ENCODE assay signal across 18 cellular contexts in the genomic region with DNA sequence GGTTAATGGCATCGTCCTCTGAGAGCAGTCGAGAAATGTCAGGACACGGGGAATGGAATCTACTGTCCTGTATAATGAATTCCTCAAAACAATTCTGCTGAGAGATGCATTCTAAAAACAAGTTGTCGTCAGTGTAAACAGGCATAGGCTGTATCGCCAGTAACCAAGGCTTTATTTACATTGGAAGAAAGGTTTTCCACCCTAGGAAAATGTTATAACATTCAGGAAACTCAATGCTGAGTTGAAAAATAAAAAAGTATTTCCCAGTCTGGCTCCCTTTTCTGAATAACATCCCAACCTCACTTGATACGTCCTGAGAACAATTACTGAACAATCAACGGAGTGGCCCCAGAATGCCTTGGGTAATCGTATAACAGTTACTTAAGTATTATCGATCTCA.
DNase-seq lines count a peak whose midpoint lies in the region; ATAC-seq and TF ChIP-seq lines count a peak whose summit lies in the region.
"Had no signal": no experiment of that assay in that cellular context is flagged by ENCODE, and none has a peak within 500 bp of the region (broad histone marks: within the 10 kb centered on the region; RNA-seq: fewer than 3 reads in every experiment).

No MANE protein-coding gene starts in this region.

- H3K9me2 ChIP-seq in GM23338 (ENCODE audit: insufficient read depth), result no peaks in the 10 kb centered on the region

- TF ChIP-seq POLR2A in GM18505 (IDR thresholded peaks at IDR 0.05; ENCODE audit: borderline replicate concordance, extremely low read depth, insufficient read depth, insufficient read length), result no peak

- DNase-seq in T-helper 1 cell, result no peak
- DNase-seq in GM23338 (ENCODE audit: low spot score), result no peak
- DNase-seq in SKM-1 (lab: John Stamatoyannopoulos, UW; ENCODE audit: unreplicated experiment), result no peak
- no peak for DNase-seq in T-helper 9 cell
- DNase-seq: 8988T, Calu3, MG63, NCI-H1092 treated with DMSO at 0.1 percent for 48 hours, NCI-H1694, NCI-H2107, NCI-H345, NCI-H526 treated with DMSO at 0.1 percent for 48 hours had no signal

- ATAC-seq in GM23338 (no peak), GM18505 (IDR thresholded peaks at IDR 0.05; ENCODE audit: unreplicated experiment) (no peak)

- peak overlapping the region; percentile 91 for H3K27ac Mint-ChIP-seq in T-helper 1 cell treated with Interleukin-12 subunit alpha and Interleukin-12 subunit beta and Interleukin-4 antibody, amounts not matched to agents 30 μg/mL and 1 μg/mL, for 36 hours
- peak overlapping the region; percentile 91; the same call in 1 of the 2 replicates for H3K27ac Mint-ChIP-seq in GM23338
- H3K27ac Mint-ChIP-seq in dendritic cell treated with granulocyte-macrophage colony-stimulating factor and Interleukin-4, amounts not matched to agents 40 ng/mL and 50 ng/mL, for 4 days, result peak overlapping the region; percentile 86

- no peak overlapping the region for H2AFZ ChIP-seq in GM23338

- no peaks in the 10 kb centered on the region for H3K79me2 ChIP-seq in GM23338 (replicated peaks; ENCODE audit: insufficient read depth)

- H3K9me3 ChIP-seq in neutrophil, result no peaks in the 10 kb centered on the region
- H3K9me3 ChIP-seq: MG63 had no signal

- H3K36me3 ChIP-seq in GM23338 (ENCODE audit: insufficient read depth) (no peaks in the 10 kb centered on the region), neutrophil (no peaks in the 10 kb centered on the region)
- H3K36me3 ChIP-seq: MG63 had no signal

- peaks cover 42% of the 10 kb centered on the region for H3K4me1 Mint-ChIP-seq in T-helper 1 cell treated with Interleukin-12 subunit alpha and Interleukin-12 subunit beta and Interleukin-4 antibody, amounts not matched to agents 30 μg/mL and 1 μg/mL, for 36 hours (ENCODE audit: low read depth)
- peaks cover 23% of the 10 kb centered on the region; the same call in 2 of the 3 replicates for H3K4me1 Mint-ChIP-seq in GM23338
- H3K4me1 Mint-ChIP-seq in dendritic cell treated with granulocyte-macrophage colony-stimulating factor and Interleukin-4, amounts not matched to agents 40 ng/mL and 50 ng/mL, for 4 days (ENCODE audit: low read depth), result peaks cover 49% of the 10 kb centered on the region

- H3K36me3 Mint-ChIP-seq in T-helper 1 cell treated with Interleukin-12 subunit alpha and Interleukin-12 subunit beta and Interleukin-4 antibody, amounts not matched to agents 30 μg/mL and 1 μg/mL, for 36 hours (ENCODE audit: low read depth), result peaks cover 24% of the 10 kb centered on the region
- H3K36me3 Mint-ChIP-seq in GM23338 (ENCODE audit: low read depth), result no peaks in the 10 kb centered on the region
- H3K36me3 Mint-ChIP-seq in dendritic cell treated with granulocyte-macrophage colony-stimulating factor and Interleukin-4, amounts not matched to agents 40 ng/mL and 50 ng/mL, for 4 days (ENCODE audit: low read depth), result no peaks in the 10 kb centered on the region

- H4K20me1 ChIP-seq in GM23338 (replicated peaks; ENCODE audit: insufficient read depth), result no peaks in the 10 kb centered on the region

- H3K27me3 ChIP-seq in GM23338 (ENCODE audit: insufficient read depth), result no peaks in the 10 kb centered on the region
- no peaks in the 10 kb centered on the region for H3K27me3 ChIP-seq in neutrophil
- H3K27me3 ChIP-seq: MG63 had no signal

- H3K4me3 Mint-ChIP-seq in T-helper 1 cell treated with Interleukin-12 subunit alpha and Interleukin-12 subunit beta and Interleukin-4 antibody, amounts not matched to agents 30 μg/mL and 1 μg/mL, for 36 hours, result no peak overlapping the region
- H3K4me3 Mint-ChIP-seq in GM23338, result no peak overlapping the region
- H3K4me3 Mint-ChIP-seq in dendritic cell treated with granulocyte-macrophage colony-stimulating factor and Interleukin-4, amounts not matched to agents 40 ng/mL and 50 ng/mL, for 4 days, result no peak overlapping the region

- H3K9me3 Mint-ChIP-seq in T-helper 1 cell treated with Interleukin-12 subunit alpha and Interleukin-12 subunit beta and Interleukin-4 antibody, amounts not matched to agents 30 μg/mL and 1 μg/mL, for 36 hours, result peaks cover 4% of the 10 kb centered on the region
- H3K9me3 Mint-ChIP-seq in GM23338, result no peaks in the 10 kb centered on the region; the same call in 2 of the 3 replicates
- no peaks in the 10 kb centered on the region for H3K9me3 Mint-ChIP-seq in dendritic cell treated with granulocyte-macrophage colony-stimulating factor and Interleukin-4, amounts not matched to agents 40 ng/mL and 50 ng/mL, for 4 days

- intact Hi-C loops in dendritic cell treated with granulocyte-macrophage colony-stimulating factor and Interleukin-4, amounts not matched to agents 40 ng/mL and 50 ng/mL, for 4 days (cut with micrococcal nuclease), result loop anchor here (10.0 kb wide), 1 partner anchor 460 kb away; a partner anchor contains a TSS

- no peak overlapping the region for H3K4me2 ChIP-seq in GM23338

- H3F3A ChIP-seq in GM23338 (replicated peaks; ENCODE audit: low read depth), result no peaks in the 10 kb centered on the region

- H3K27ac ChIP-seq in GM23338 (ENCODE audit: low read depth) (no peak overlapping the region), neutrophil (peak overlapping the region; percentile 86)
- H3K27ac ChIP-seq: C4-2B, RWPE1 had no signal

- H3K4me1 ChIP-seq in GM23338 (ENCODE audit: insufficient read depth), result peaks cover 10% of the 10 kb centered on the region
- peaks cover 23 to 26% of the 10 kb centered on the region in 2 experiments for H3K4me1 ChIP-seq in neutrophil (ENCODE audit: control insufficient read depth in 1 of 2, insufficient read depth in 1 of 2, low read depth in 1 of 2, low read length in 1 of 2)

- TF ChIP-seq CTCF in GM23338 (conservative IDR thresholded peaks at IDR 0.05; ENCODE audit: low read depth in 2 of 2), result no peak
- no peak for TF ChIP-seq CTCF in neutrophil (IDR thresholded peaks at IDR 0.05)

- H3K27me3 Mint-ChIP-seq in T-helper 1 cell treated with Interleukin-12 subunit alpha and Interleukin-12 subunit beta and Interleukin-4 antibody, amounts not matched to agents 30 μg/mL and 1 μg/mL, for 36 hours (ENCODE audit: low read depth), result no peaks in the 10 kb centered on the region
- peaks cover 3% of the 10 kb centered on the region for H3K27me3 Mint-ChIP-seq in GM23338 (ENCODE audit: insufficient read depth, low read depth, poor library complexity)
- no peaks in the 10 kb centered on the region for H3K27me3 Mint-ChIP-seq in dendritic cell treated with granulocyte-macrophage colony-stimulating factor and Interleukin-4, amounts not matched to agents 40 ng/mL and 50 ng/mL, for 4 days

- no peak overlapping the region for H3K4me3 ChIP-seq in GM23338
- H3K4me3 ChIP-seq in neutrophil (ENCODE audit: low read depth in 1 of 2, low read length in 1 of 2), result no peak overlapping the region
- H3K4me3 ChIP-seq: MG63 had no signal

TF ChIP-seq in GM23338, 12 proteins besides CTCF, POLR2A, EP300 and RAD21 (continues in another document):
- no peak for TF ChIP-seq POLR2AphosphoS5 (IDR thresholded peaks at IDR 0.05; ENCODE audit: low read depth)
- TF ChIP-seq ZNF331 (CRISPR knock-in tag; IDR thresholded peaks at IDR 0.05; ENCODE audit: low read depth), result no peak
- no peak for TF ChIP-seq CREB1 (CRISPR knock-in tag; IDR thresholded peaks at IDR 0.05; ENCODE audit: low read depth)
